26 cellular contexts compared by ENCODE assay signal in genomic region chr16:85398050-85398451, GRCh38.
DNase-seq lines count a peak whose midpoint lies in the region; ATAC-seq and TF ChIP-seq lines count a peak whose summit lies in the region.
"Had no signal": no experiment of that assay in that cellular context is flagged by ENCODE, and none has a peak within 500 bp of the region (broad histone marks: within the 10 kb centered on the region; RNA-seq: fewer than 3 reads in every experiment).

No MANE protein-coding gene starts in this region.

- H3K4me1 Mint-ChIP-seq in activated CD8-positive, alpha-beta memory T cell treated with anti-CD3 and anti-CD28 coated beads, Interleukin-2, amount 10 ng/mL, durations not matched to agents 7 days and 5 days, result no peaks in the 10 kb centered on the region
- H3K4me1 Mint-ChIP-seq: B cell had no signal

- H3K36me3 ChIP-seq in DND-41 (ENCODE audit: insufficient read depth, low read length), result no peaks in the 10 kb centered on the region
- H3K36me3 ChIP-seq: adrenal gland, brain microvascular endothelial cell, Peyer's patch, thoracic aorta had no signal

- no peak overlapping the region for H2AFZ ChIP-seq in DND-41 (ENCODE audit: low read depth, low read length)

- H3K27me3 Mint-ChIP-seq in activated CD8-positive, alpha-beta memory T cell treated with anti-CD3 and anti-CD28 coated beads, Interleukin-2, amount 10 ng/mL, durations not matched to agents 7 days and 5 days, result no peaks in the 10 kb centered on the region
- H3K27me3 Mint-ChIP-seq: naive thymus-derived CD4-positive, alpha-beta T cell had no signal

- intact Hi-C loops in left ventricle myocardium superior (cut with micrococcal nuclease) (no loop called here), sciatic nerve (cut with DNase I) (no loop called here)

- CTCF ChIA-PET in activated CD8-positive, alpha-beta memory T cell treated with anti-CD3 and anti-CD28 coated beads, Interleukin-2, amount 10 ng/mL, durations not matched to agents 7 days and 5 days (lab: Charles Lee), result no interaction called here

- H3K27ac Mint-ChIP-seq in activated CD8-positive, alpha-beta memory T cell treated with anti-CD3 and anti-CD28 coated beads, Interleukin-2, amount 10 ng/mL, durations not matched to agents 7 days and 5 days, result no peak overlapping the region
- H3K27ac Mint-ChIP-seq: activated T-helper 2 cell treated with anti-CD3 and anti-CD28 coated beads, Interferon-gamma antibody, Interleukin-2, Interleukin-4, amounts not matched to agents 10 μg/mL and 5 μg/mL and 100 μg/mL, durations not matched to agents 14 hours and 24 hours and 36 hours; B cell; mesothelial cell of epicardium; naive thymus-derived CD4-positive, alpha-beta T cell; T-helper 1 cell treated with Interleukin-12 subunit alpha and Interleukin-12 subunit beta and Interleukin-4 antibody, amounts not matched to agents 30 μg/mL and 1 μg/mL, for 36 hours had no signal

- H3K4me3 Mint-ChIP-seq in activated CD8-positive, alpha-beta memory T cell treated with anti-CD3 and anti-CD28 coated beads, Interleukin-2, amount 10 ng/mL, durations not matched to agents 7 days and 5 days, result no peak overlapping the region
- H3K4me3 Mint-ChIP-seq: B cell; mesothelial cell of epicardium; naive thymus-derived CD4-positive, alpha-beta T cell; T-helper 1 cell treated with Interleukin-12 subunit alpha and Interleukin-12 subunit beta and Interleukin-4 antibody, amounts not matched to agents 30 μg/mL and 1 μg/mL, for 36 hours had no signal

- peak; percentile 32 for DNase-seq in activated CD8-positive, alpha-beta memory T cell treated with anti-CD3 and anti-CD28 coated beads for 24 hours
- no peak for DNase-seq in activated CD8-positive, alpha-beta memory T cell treated with anti-CD3 and anti-CD28 coated beads, Interleukin-2, amount 10 ng/mL, durations not matched to agents 7 days and 5 days
- DNase-seq in DND-41 (peak; percentile 5), left ventricle myocardium superior (peak; percentile 14), sciatic nerve (ENCODE audit: low spot score) (peak; percentile 48), inferior parietal cortex (ENCODE audit: extremely low spot score) (no peak)
- DNase-seq: brain microvascular endothelial cell; DMS79; effector CD4-positive, alpha-beta T cell; GOT3; Kasumi-1; naive thymus-derived CD4-positive, alpha-beta T cell; NCI-H524 treated with DMSO at 0.1 percent for 48 hours; stimulated activated CD4-positive, alpha-beta T cell treated with anti-CD3 and anti-CD28 coated beads, Interleukin-4, amount 100 ng/mL, for 4 hours; stimulated activated naive CD4-positive, alpha-beta T cell had no signal

- H3K79me2 ChIP-seq in DND-41 (ENCODE audit: insufficient read depth, low read length), result no peaks in the 10 kb centered on the region

- H3K4me1 ChIP-seq in DND-41 (ENCODE audit: insufficient read depth, low read length), result peaks cover 22% of the 10 kb centered on the region

- H3K27ac ChIP-seq in DND-41 (ENCODE audit: low read length), result no peak overlapping the region
- H3K27ac ChIP-seq: brain microvascular endothelial cell, epithelial cell of prostate, Peyer's patch, thoracic aorta had no signal

- H3K36me3 Mint-ChIP-seq in activated CD8-positive, alpha-beta memory T cell treated with anti-CD3 and anti-CD28 coated beads, Interleukin-2, amount 10 ng/mL, durations not matched to agents 7 days and 5 days, result no peaks in the 10 kb centered on the region
- H3K36me3 Mint-ChIP-seq: mesothelial cell of epicardium; naive thymus-derived CD4-positive, alpha-beta T cell had no signal

- H3K9me3 ChIP-seq in DND-41 (ENCODE audit: insufficient read depth, low read length, severe bottlenecking), result no peaks in the 10 kb centered on the region
- H3K9me3 ChIP-seq: adrenal gland, Peyer's patch, thoracic aorta had no signal

- no peaks in the 10 kb centered on the region for H3K9me3 Mint-ChIP-seq in activated CD8-positive, alpha-beta memory T cell treated with anti-CD3 and anti-CD28 coated beads, Interleukin-2, amount 10 ng/mL, durations not matched to agents 7 days and 5 days (ENCODE audit: low read depth)
- H3K9me3 Mint-ChIP-seq: activated T-helper 2 cell treated with anti-CD3 and anti-CD28 coated beads, Interferon-gamma antibody, Interleukin-2, Interleukin-4, amounts not matched to agents 10 μg/mL and 5 μg/mL and 100 μg/mL, durations not matched to agents 14 hours and 24 hours and 36 hours; mesothelial cell of epicardium; naive thymus-derived CD4-positive, alpha-beta T cell; T-helper 1 cell treated with Interleukin-12 subunit alpha and Interleukin-12 subunit beta and Interleukin-4 antibody, amounts not matched to agents 30 μg/mL and 1 μg/mL, for 36 hours had no signal

- H3K27me3 ChIP-seq in DND-41 (ENCODE audit: insufficient read depth, low read length, poor library complexity), result no peaks in the 10 kb centered on the region
- H3K27me3 ChIP-seq: adrenal gland, brain microvascular endothelial cell, Peyer's patch had no signal

- no peaks in the 10 kb centered on the region for H4K20me1 ChIP-seq in DND-41 (ENCODE audit: insufficient read depth, low read length)

- no peak overlapping the region for H3K4me2 ChIP-seq in DND-41 (ENCODE audit: insufficient read depth, low read length)

- H3K4me3 ChIP-seq in DND-41 (ENCODE audit: low read depth in 1 of 2, low read length in 2 of 2), result no peak overlapping the region
- H3K4me3 ChIP-seq: adrenal gland, GM12878, Peyer's patch, thoracic aorta had no signal

- TF ChIP-seq CTCF in DND-41 (IDR thresholded peaks at IDR 0.05; ENCODE audit: borderline replicate concordance, extremely low read depth, low read length, poor library complexity, severe bottlenecking), result no peak

- no peak for ATAC-seq in activated CD8-positive, alpha-beta memory T cell treated with anti-CD3 and anti-CD28 coated beads, Interleukin-2, amount 10 ng/mL, durations not matched to agents 7 days and 5 days
- ATAC-seq in DND-41 (ENCODE audit: insufficient read depth, low read depth), result no peak
- no peak for ATAC-seq in left ventricle myocardium superior
- no peak for ATAC-seq in sciatic nerve
- no peak for ATAC-seq in HG03342 (IDR thresholded peaks at IDR 0.05; ENCODE audit: unreplicated experiment)
- no peak for ATAC-seq in GM21529 (IDR thresholded peaks at IDR 0.05; ENCODE audit: unreplicated experiment)
- ATAC-seq: naive thymus-derived CD4-positive, alpha-beta T cell had no signal

- no peak overlapping the region for H3K9ac ChIP-seq in DND-41 (ENCODE audit: low read depth, low read length)

Comparison
In these comparisons a context has a peak if more than half of its experiments do, and no peak if none do; other contexts are left out.
1. DNase-seq: peak in activated CD8-positive, alpha-beta memory T cell treated with anti-CD3 and anti-CD28 coated beads for 24 hours (single experiment), DND-41 (single experiment), left ventricle myocardium superior (single experiment) and sciatic nerve (single experiment); none in activated CD8-positive, alpha-beta memory T cell treated with anti-CD3 and anti-CD28 coated beads, Interleukin-2, amount 10 ng/mL, durations not matched to agents 7 days and 5 days (single experiment) and inferior parietal cortex (single experiment).